Comparison of ENCODE assay signal across 17 cellular contexts in genomic region chrX:67648361-67648760, GRCh38.
DNase-seq lines count a peak whose midpoint lies in the region; ATAC-seq, FAIRE-seq and TF ChIP-seq lines count a peak whose summit lies in the region.
"Had no signal": no experiment of that assay in that cellular context is flagged by ENCODE, and none has a peak within 500 bp of the region (broad histone marks: within the 10 kb centered on the region; RNA-seq: fewer than 3 reads in every experiment).

No MANE protein-coding gene starts in this region.

- no peaks in the 10 kb centered on the region for H3K79me2 ChIP-seq in astrocyte (ENCODE audit: insufficient read depth, low read length)

- no peaks in the 10 kb centered on the region for H3K4me1 Mint-ChIP-seq in astrocyte (ENCODE audit: low read depth, unreplicated experiment)
- no peaks in the 10 kb centered on the region for H3K4me1 Mint-ChIP-seq in activated T-cell treated with anti-CD3 and anti-CD28 coated beads, Interleukin-2, amount 50 U/mL, for 24 hours (ENCODE audit: low read depth)
- H3K4me1 Mint-ChIP-seq: CD4-positive, alpha-beta memory T cell; H9 had no signal

- TF ChIP-seq CTCF in heart right ventricle (IDR thresholded peaks at IDR 0.05): no peak
- TF ChIP-seq CTCF in right atrium auricular region (IDR thresholded peaks at IDR 0.05): no peak
- TF ChIP-seq CTCF in 22Rv1 (IDR thresholded peaks at IDR 0.05): no peak
- TF ChIP-seq CTCF in astrocyte (IDR thresholded peaks at IDR 0.05; ENCODE audit: insufficient read depth, low read depth, low read length): no peak
- TF ChIP-seq CTCF in psoas muscle (IDR thresholded peaks at IDR 0.05): no peak
- TF ChIP-seq CTCF in GM20000 (IDR thresholded peaks at IDR 0.05; ENCODE audit: extremely low read depth, missing control alignments): no peak

- no peak overlapping the region for H3K4me3 Mint-ChIP-seq in astrocyte (ENCODE audit: unreplicated experiment)
- H3K4me3 Mint-ChIP-seq in activated T-cell treated with anti-CD3 and anti-CD28 coated beads, Interleukin-2, amount 50 U/mL, for 24 hours: no peak overlapping the region
- H3K4me3 Mint-ChIP-seq: CD4-positive, alpha-beta memory T cell; GM23338; H9 had no signal

- peaks cover 0 to 9% (median 0%) of the 10 kb centered on the region in 7 donors for H3K27me3 ChIP-seq in heart right ventricle
- no peaks in the 10 kb centered on the region for H3K27me3 ChIP-seq in right atrium auricular region
- no peaks in the 10 kb centered on the region for H3K27me3 ChIP-seq in astrocyte (ENCODE audit: insufficient read depth, low read length)
- H3K27me3 ChIP-seq in psoas muscle (ENCODE audit: insufficient read depth in 3 of 3, low read length in 2 of 3): peaks cover 0 to 5% (median 0%) of the 10 kb centered on the region in 3 donors

- peaks cover 2% of the 10 kb centered on the region for H3K9me3 Mint-ChIP-seq in astrocyte (ENCODE audit: unreplicated experiment)
- H3K9me3 Mint-ChIP-seq in activated T-cell treated with anti-CD3 and anti-CD28 coated beads, Interleukin-2, amount 50 U/mL, for 24 hours: no peaks in the 10 kb centered on the region
- H3K9me3 Mint-ChIP-seq: GM23338 had no signal

- H3K36me3 Mint-ChIP-seq in astrocyte (ENCODE audit: low read depth, unreplicated experiment): no peaks in the 10 kb centered on the region
- no peaks in the 10 kb centered on the region for H3K36me3 Mint-ChIP-seq in activated T-cell treated with anti-CD3 and anti-CD28 coated beads, Interleukin-2, amount 50 U/mL, for 24 hours (ENCODE audit: low read depth)
- H3K36me3 Mint-ChIP-seq: CD4-positive, alpha-beta memory T cell had no signal

- H3K4me2 ChIP-seq in astrocyte (ENCODE audit: low read length): no peak overlapping the region
- H3K4me2 ChIP-seq: GM23338 had no signal

- WGBS in heart right ventricle, 2 donors: 62 to 65% methylated on average over 4 of the region's 4 CpGs
- WGBS in psoas muscle, 3 donors: 19 to 46% (median 32%) methylated on average over 4 of the region's 4 CpGs

- no peak for ATAC-seq in heart right ventricle
- peak; percentile 22 to 91 (median 65) for ATAC-seq in psoas muscle
- ATAC-seq: GM23338, HCT116 had no signal

- H2AFZ ChIP-seq in astrocyte (ENCODE audit: low read depth, low read length): no peak overlapping the region
- H2AFZ ChIP-seq: GM23338 had no signal

- no peak overlapping the region for H3K27ac Mint-ChIP-seq in astrocyte (ENCODE audit: unreplicated experiment)
- no peak overlapping the region for H3K27ac Mint-ChIP-seq in activated T-cell treated with anti-CD3 and anti-CD28 coated beads, Interleukin-2, amount 50 U/mL, for 24 hours
- H3K27ac Mint-ChIP-seq: CD4-positive, alpha-beta memory T cell; GM23338; H9 had no signal

- H3K9ac ChIP-seq in astrocyte (ENCODE audit: low read length): no peak overlapping the region

- no peak overlapping the region for H3K27ac ChIP-seq in heart right ventricle
- H3K27ac ChIP-seq in right atrium auricular region: no peak overlapping the region
- H3K27ac ChIP-seq in 22Rv1: peak overlapping the region; percentile 55
- no peak overlapping the region for H3K27ac ChIP-seq in astrocyte (ENCODE audit: low read depth, low read length)
- H3K27ac ChIP-seq in psoas muscle: no peak overlapping the region

- H3K4me1 ChIP-seq in heart right ventricle (no peaks in the 10 kb centered on the region), right atrium auricular region (no peaks in the 10 kb centered on the region), astrocyte (ENCODE audit: insufficient read depth, low read length) (no peaks in the 10 kb centered on the region), psoas muscle (no peaks in the 10 kb centered on the region)
- H3K4me1 ChIP-seq: Caco-2 had no signal

- DNase-seq in heart right ventricle (peak; percentile 4 to 5), right atrium auricular region (ENCODE audit: low spot score) (no peak), astrocyte (ENCODE audit: low read depth) (no peak), psoas muscle (no peak), GM20000 (ENCODE audit: low spot score) (no peak)
- no peak for DNase-seq in activated T-cell treated with anti-CD3 and anti-CD28 coated beads, Interleukin-2, amount 50 U/mL, for 24 hours
- DNase-seq: C1 segment of cervical spinal cord; Caco-2; CD4-positive, alpha-beta memory T cell; DMS153; DND-41; H9 had no signal

- FAIRE-seq in astrocyte (lab: Jason Lieb, UNC): peak; percentile 54
- FAIRE-seq: G401.6, GM12892 had no signal

- H3K4me3 ChIP-seq in heart right ventricle (no peak overlapping the region), right atrium auricular region (no peak overlapping the region), astrocyte (ENCODE audit: insufficient read depth, low read depth, low read length) (no peak overlapping the region), psoas muscle (no peak overlapping the region)
- H3K4me3 ChIP-seq: GM23338 had no signal

- intact Hi-C loops in heart right ventricle (cut with DNase I): no loop called here
- intact Hi-C loops in psoas muscle (cut with DNase I): no loop called here

- H3K9me3 ChIP-seq in heart right ventricle (no peaks in the 10 kb centered on the region), right atrium auricular region (no peaks in the 10 kb centered on the region), astrocyte (ENCODE audit: insufficient read depth, low read depth, low read length) (no peaks in the 10 kb centered on the region), psoas muscle (no peaks in the 10 kb centered on the region)
- H3K9me3 ChIP-seq: Caco-2 had no signal

- H3K36me3 ChIP-seq in heart right ventricle (peaks cover 0 to 4% (median 0%) of the 10 kb centered on the region in 9 donors), right atrium auricular region (no peaks in the 10 kb centered on the region), astrocyte (ENCODE audit: insufficient read depth, low read length) (no peaks in the 10 kb centered on the region), psoas muscle (ENCODE audit: insufficient read depth in 1 of 2, low read depth in 1 of 2) (no peaks in the 10 kb centered on the region)

- H3K27me3 Mint-ChIP-seq in astrocyte (ENCODE audit: low read depth, unreplicated experiment): no peaks in the 10 kb centered on the region
- H3K27me3 Mint-ChIP-seq in activated T-cell treated with anti-CD3 and anti-CD28 coated beads, Interleukin-2, amount 50 U/mL, for 24 hours: peaks cover 21% of the 10 kb centered on the region
- H3K27me3 Mint-ChIP-seq: CD4-positive, alpha-beta memory T cell had no signal

- H4K20me1 ChIP-seq in astrocyte (ENCODE audit: insufficient read depth, low read length): no peaks in the 10 kb centered on the region

Comparison
In these comparisons a context has a peak if more than half of its experiments do, and no peak if none do; other contexts are left out.
1. DNase-seq: peak in heart right ventricle (2 of 2); none in right atrium auricular region (single experiment), astrocyte (single experiment), psoas muscle (0 of 2), GM20000 (single experiment) and activated T-cell treated with anti-CD3 and anti-CD28 coated beads, Interleukin-2, amount 50 U/mL, for 24 hours (single experiment).
2. ATAC-seq: peak in psoas muscle (4 of 4); none in heart right ventricle (0 of 8).